In genomic region chr9:95155211-95155610, GRCh38 we compare ENCODE assay signal across 22 cellular contexts.
DNase-seq lines count a peak whose midpoint lies in the region; ATAC-seq, FAIRE-seq and TF ChIP-seq lines count a peak whose summit lies in the region.
"Had no signal": no experiment of that assay in that cellular context is flagged by ENCODE, and none has a peak within 500 bp of the region (broad histone marks: within the 10 kb centered on the region; RNA-seq: fewer than 3 reads in every experiment).

No MANE protein-coding gene starts in this region.

- H3K4me2 ChIP-seq in K562 (ENCODE audit: insufficient read depth, low read length) = no peak overlapping the region
- H3K4me2 ChIP-seq: A549; BLaER1 treated with 17β-estradiol and CSF1 and Interleukin-3, amounts not matched to agents 10 nM and 100 nM had no signal

- no peaks in the 10 kb centered on the region for H3K9me3 ChIP-seq in K562 (replicated peaks; ENCODE audit: control insufficient read depth, insufficient read depth, low read depth, low read length)
- H3K9me3 ChIP-seq: A549; BLaER1 treated with 17β-estradiol and CSF1 and Interleukin-3, amounts not matched to agents 10 nM and 100 nM; Caco-2 had no signal

- no peaks in the 10 kb centered on the region for H3K27me3 ChIP-seq in K562 (ENCODE audit: control insufficient read depth in 2 of 2, insufficient read depth in 2 of 2, low read length in 2 of 2)
- H3K27me3 ChIP-seq: BLaER1 treated with 17β-estradiol and CSF1 and Interleukin-3, amounts not matched to agents 10 nM and 100 nM had no signal

- no peak overlapping the region for H3K9ac ChIP-seq in K562 (ENCODE audit: insufficient read depth in 1 of 2, low read depth in 2 of 2, low read length in 2 of 2)
- H3K9ac ChIP-seq: BLaER1 treated with 17β-estradiol and CSF1 and Interleukin-3, amounts not matched to agents 10 nM and 100 nM had no signal

- FAIRE-seq in K562 (lab: Jason Lieb, UNC) = no peak
- FAIRE-seq: A549, D721Med, G401.6, GM12891, GM19239 had no signal

- POLR2A ChIA-PET in K562 (lab: Yijun Ruan, JAX) = no interaction called here

- CTCF ChIA-PET in K562 (lab: Yijun Ruan, JAX; ENCODE audit: low intra/inter-chr PET ratio) = no interaction called here

- TF ChIP-seq CTCF in K562 (IDR thresholded peaks at IDR 0.05 in 2 of 3, conservative IDR thresholded peaks at IDR 0.05 in 1 of 3; ENCODE audit: insufficient read depth in 2 of 3, low read depth in 1 of 3, low read length in 3 of 3) = no peak
- no peak for TF ChIP-seq CTCF in nephron progenitor cell (IDR thresholded peaks at IDR 0.05)

- no peaks in the 10 kb centered on the region for H3K27me3 Mint-ChIP-seq in activated T-cell treated with anti-CD3 and anti-CD28 coated beads, Interleukin-2, amount 50 U/mL, for 72 hours (ENCODE audit: low read depth)
- no peaks in the 10 kb centered on the region for H3K27me3 Mint-ChIP-seq in nephron progenitor cell (ENCODE audit: low read depth, poor library complexity)
- H3K27me3 Mint-ChIP-seq: B cell; CD4-positive, alpha-beta T cell had no signal

- no peaks in the 10 kb centered on the region for H3K9me1 ChIP-seq in K562 (ENCODE audit: control insufficient read depth, insufficient read depth, low read length)

- no peak for DNase-seq in activated T-cell treated with anti-CD3 and anti-CD28 coated beads, Interleukin-2, amount 50 U/mL, for 72 hours
- no peak for DNase-seq in activated T-cell treated with anti-CD3 and anti-CD28 coated beads, Interleukin-2, amount 50 U/mL, for 1 hour
- DNase-seq in K562 (ENCODE audit: extremely low read depth in 1 of 4, low spot score in 3 of 4) (no peak), nephron progenitor cell (no peak), HuH-7.5 (ENCODE audit: low spot score) (no peak), erythroblast (lab: John Stamatoyannopoulos, UW) (no peak)
- DNase-seq: AML-193; Caco-2; Calu3; CD4-positive, alpha-beta T cell; CD8-positive, alpha-beta T cell; DMS79 treated with DMSO at 0.1 percent for 48 hours; GF-D8 had no signal

- TF ChIP-seq EP300 in K562 (IDR thresholded peaks at IDR 0.05; ENCODE audit: low read length) = no peak

- no peak overlapping the region for H2AFZ ChIP-seq in K562 (ENCODE audit: low read depth, low read length)

- BruUV-seq in K562 (replicated peaks; lab: Mats Ljungman, UMichigan) = no TSS peak

- no peaks in the 10 kb centered on the region for H3K79me2 ChIP-seq in K562 (ENCODE audit: control insufficient read depth, insufficient read depth, low read length)

- no peak for TF ChIP-seq RAD21 in K562 (CRISPR knock-in tag; conservative IDR thresholded peaks at IDR 0.05 in 1 of 2, IDR thresholded peaks at IDR 0.05 in 1 of 2)

- no CpG with 5 or more reads among the region's 3 CpGs for WGBS in K562 (ENCODE audit: insufficient coverage, low coverage, missing lambda C conversion rate)

- peaks cover 6% of the 10 kb centered on the region for H3K4me1 Mint-ChIP-seq in activated T-cell treated with anti-CD3 and anti-CD28 coated beads, Interleukin-2, amount 50 U/mL, for 72 hours (ENCODE audit: low read depth)
- H3K4me1 Mint-ChIP-seq in nephron progenitor cell = peaks cover 10% of the 10 kb centered on the region

- H3K4me3 Mint-ChIP-seq in activated T-cell treated with anti-CD3 and anti-CD28 coated beads, Interleukin-2, amount 50 U/mL, for 72 hours = no peak overlapping the region
- H3K4me3 Mint-ChIP-seq in nephron progenitor cell = no peak overlapping the region
- H3K4me3 Mint-ChIP-seq: B cell; CD4-positive, alpha-beta T cell; CD8-positive, alpha-beta T cell had no signal

- intact Hi-C loops in K562 (cut with micrococcal nuclease) = no loop called here

- no peaks in the 10 kb centered on the region for H3K36me3 ChIP-seq in K562 (ENCODE audit: control insufficient read depth, insufficient read depth, low read length)
- H3K36me3 ChIP-seq: BLaER1 treated with 17β-estradiol and CSF1 and Interleukin-3, amounts not matched to agents 10 nM and 100 nM had no signal

- no peaks in the 10 kb centered on the region for H3K9me3 Mint-ChIP-seq in activated T-cell treated with anti-CD3 and anti-CD28 coated beads, Interleukin-2, amount 50 U/mL, for 72 hours
- peaks cover 3% of the 10 kb centered on the region for H3K9me3 Mint-ChIP-seq in nephron progenitor cell
- H3K9me3 Mint-ChIP-seq: CD8-positive, alpha-beta T cell had no signal

- H4K20me1 ChIP-seq in K562 (replicated peaks; ENCODE audit: control insufficient read depth, insufficient read depth, low read length) = no peaks in the 10 kb centered on the region

- in situ Hi-C loops in K562 (cut with MboI) = no loop called here

- H3K27ac Mint-ChIP-seq in activated T-cell treated with anti-CD3 and anti-CD28 coated beads, Interleukin-2, amount 50 U/mL, for 72 hours = peak overlapping the region; percentile 27
- peak overlapping the region; percentile 74 for H3K27ac Mint-ChIP-seq in nephron progenitor cell
- H3K27ac Mint-ChIP-seq: B cell; CD4-positive, alpha-beta T cell; CD8-positive, alpha-beta T cell had no signal

- ATAC-seq in activated T-cell treated with anti-CD3 and anti-CD28 coated beads, Interleukin-2, amount 50 U/mL, for 72 hours (replicated peaks in 1 of 2) = no peak
- no peak for ATAC-seq in K562
- ATAC-seq: A549; CD8-positive, alpha-beta T cell had no signal

- no peak overlapping the region for H3K4me3 ChIP-seq in K562
- H3K4me3 ChIP-seq: A549; BLaER1 treated with 17β-estradiol and CSF1 and Interleukin-3, amounts not matched to agents 10 nM and 100 nM had no signal

- TF ChIP-seq POLR2A in K562 (conservative IDR thresholded peaks at IDR 0.05) (no peak), erythroblast (IDR thresholded peaks at IDR 0.05; ENCODE audit: low read length) (no peak)

- H3K27ac ChIP-seq in K562 (ENCODE audit: extremely low read depth, low read depth, low read length) = no peak overlapping the region
- H3K27ac ChIP-seq: 22Rv1; A549; BLaER1 treated with 17β-estradiol and CSF1 and Interleukin-3, amounts not matched to agents 10 nM and 100 nM; C4-2B had no signal

- H3K4me1 ChIP-seq in K562 (replicated peaks in 1 of 2; ENCODE audit: control insufficient read depth in 2 of 2, insufficient read depth in 2 of 2, low read length in 2 of 2) = no peaks in the 10 kb centered on the region
- H3K4me1 ChIP-seq: Caco-2 had no signal

- H3K36me3 Mint-ChIP-seq in activated T-cell treated with anti-CD3 and anti-CD28 coated beads, Interleukin-2, amount 50 U/mL, for 72 hours (ENCODE audit: insufficient read depth in 2 of 2) = peaks cover 0 to under 1% of the 10 kb centered on the region in 2 donors
- H3K36me3 Mint-ChIP-seq in nephron progenitor cell (ENCODE audit: low read depth) = peaks cover 22% of the 10 kb centered on the region

TF ChIP-seq in K562, 482 proteins besides CTCF, POLR2A, EP300 and RAD21:
- TF ChIP-seq NR3C1 (CRISPR knock-in tag; IDR thresholded peaks at IDR 0.05) (no peak), PCBP1 (IDR thresholded peaks at IDR 0.05; ENCODE audit: low read depth, low read length, poor library complexity, severe bottlenecking) (peak; percentile 92), HNRNPK (IDR thresholded peaks at IDR 0.05; ENCODE audit: low read depth, low read length, poor library complexity, severe bottlenecking) (peak; percentile 95), PCBP2 (IDR thresholded peaks at IDR 0.05; ENCODE audit: low read depth, low read length, poor library complexity, severe bottlenecking) (peak; percentile 96)
